ENCODE assay signal across 40 cellular contexts in the genomic region with DNA sequence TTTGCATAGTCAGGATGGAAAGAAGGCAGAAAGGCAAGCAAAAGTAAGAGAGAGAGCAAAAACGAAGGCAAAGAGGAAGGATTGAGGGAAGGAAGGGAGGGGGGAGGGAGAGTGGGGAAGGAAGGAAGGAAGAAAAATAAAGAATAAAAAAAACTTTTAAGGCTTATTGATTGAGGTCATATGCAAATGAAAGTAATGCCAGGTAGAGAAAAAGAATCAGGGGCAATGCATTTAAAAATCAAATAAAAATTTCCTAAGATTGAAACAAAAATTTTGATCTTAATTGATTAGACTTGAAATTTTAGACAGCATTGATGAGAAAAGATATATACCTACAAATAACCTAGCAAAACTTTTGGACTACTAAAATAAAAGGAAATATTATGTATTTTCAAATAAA.
"Had no signal": no experiment of that assay in that cellular context is flagged by ENCODE, and none has a peak within 500 bp of the region (broad histone marks: within the 10 kb centered on the region; RNA-seq: fewer than 3 reads in every experiment).

No MANE protein-coding gene starts in this region.

- H3K9me3 ChIP-seq: adrenal gland, ascending aorta, body of pancreas, breast epithelium had no signal

- DNase-seq: activated effector memory CD4-positive, alpha-beta T cell treated with anti-CD3 and anti-CD28 coated beads, Interleukin-2, amount 50 U/mL, for 16 hours; activated effector memory CD4-positive, alpha-beta T cell treated with Interleukin-2 at 50 U/mL for 16 hours; activated gamma-delta T cell; activated gamma-delta T cell treated with Interleukin-2 at 50 U/mL for 16 hours; activated naive CD4-positive, alpha-beta T cell; activated naive CD4-positive, alpha-beta T cell treated with anti-CD3 and anti-CD28 coated beads for 36 hours; activated naive CD4-positive, alpha-beta T cell treated with anti-CD3 and anti-CD28 coated beads, Interleukin-2, amount 10 ng/mL, durations not matched to agents 7 days and 5 days; activated naive CD4-positive, alpha-beta T cell treated with anti-CD3 and anti-CD28 coated beads, Interleukin-2, amount 50 U/mL, for 16 hours; activated naive CD4-positive, alpha-beta T cell treated with Interleukin-2 at 50 U/mL for 16 hours; activated naive CD8-positive, alpha-beta T cell treated with anti-CD3 and anti-CD28 coated beads for 36 hours; activated naive CD8-positive, alpha-beta T cell treated with anti-CD3 and anti-CD28 coated beads, Interleukin-2, amount 10 ng/mL, durations not matched to agents 7 days and 5 days; activated naive CD8-positive, alpha-beta T cell treated with anti-CD3 and anti-CD28 coated beads, Interleukin-2, amount 50 U/mL, for 24 hours; activated T-cell treated with anti-CD3 and anti-CD28 coated beads, Interleukin-2, amount 50 U/mL, for 1 hour; activated T-cell treated with anti-CD3 and anti-CD28 coated beads, Interleukin-2, amount 50 U/mL, for 24 hours; activated T-cell treated with anti-CD3 and anti-CD28 coated beads, Interleukin-2, amount 50 U/mL, for 4 hours; activated T-cell treated with anti-CD3 and anti-CD28 coated beads, Interleukin-2, amount 50 U/mL, for 48 hours; activated T-cell treated with anti-CD3 and anti-CD28 coated beads, Interleukin-2, amount 50 U/mL, for 72 hours; adrenal gland; amniotic stem cell; amygdala; anterior cingulate cortex; aorta; body of pancreas; brain microvascular endothelial cell; caudate nucleus; central memory CD4-positive, alpha-beta T cell; cerebellar nuclear complex had no signal

- H3K36me3 Mint-ChIP-seq: activated naive CD4-positive, alpha-beta T cell treated with anti-CD3 and anti-CD28 coated beads, Interleukin-2, amount 10 ng/mL, durations not matched to agents 7 days and 5 days; activated naive CD4-positive, alpha-beta T cell treated with anti-CD3 and anti-CD28 coated beads, Interleukin-2, amount 50 U/mL, for 24 hours; activated naive CD8-positive, alpha-beta T cell; activated naive CD8-positive, alpha-beta T cell treated with anti-CD3 and anti-CD28 coated beads for 36 hours; activated naive CD8-positive, alpha-beta T cell treated with anti-CD3 and anti-CD28 coated beads, Interleukin-2, amount 10 ng/mL, durations not matched to agents 7 days and 5 days; brain had no signal

- H3K36me3 ChIP-seq: adrenal gland, ascending aorta, brain microvascular endothelial cell, breast epithelium, cardiac muscle cell had no signal

- H3K27me3 ChIP-seq: adrenal gland, ascending aorta, body of pancreas, brain microvascular endothelial cell, breast epithelium, cardiac muscle cell had no signal

- H3K4me1 Mint-ChIP-seq: activated naive CD4-positive, alpha-beta T cell treated with anti-CD3 and anti-CD28 coated beads, Interleukin-2, amount 10 ng/mL, durations not matched to agents 7 days and 5 days; activated naive CD4-positive, alpha-beta T cell treated with anti-CD3 and anti-CD28 coated beads, Interleukin-2, amount 50 U/mL, for 24 hours; activated naive CD8-positive, alpha-beta T cell treated with anti-CD3 and anti-CD28 coated beads for 36 hours; activated naive CD8-positive, alpha-beta T cell treated with anti-CD3 and anti-CD28 coated beads, Interleukin-2, amount 10 ng/mL, durations not matched to agents 7 days and 5 days; activated naive CD8-positive, alpha-beta T cell treated with anti-CD3 and anti-CD28 coated beads, Interleukin-2, amount 50 U/mL, for 24 hours; activated T-helper 17 cell treated with anti-CD3 and anti-CD28 coated beads, Interleukin-2, amount 50 U/mL, for 72 hours; brain; central memory CD8-positive, alpha-beta T cell had no signal

- FAIRE-seq: astrocyte, bronchial epithelial cell had no signal

- H3K27me3 Mint-ChIP-seq: activated naive CD4-positive, alpha-beta T cell treated with anti-CD3 and anti-CD28 coated beads, Interleukin-2, amount 10 ng/mL, durations not matched to agents 7 days and 5 days; activated naive CD4-positive, alpha-beta T cell treated with anti-CD3 and anti-CD28 coated beads, Interleukin-2, amount 50 U/mL, for 24 hours; activated naive CD8-positive, alpha-beta T cell; activated naive CD8-positive, alpha-beta T cell treated with anti-CD3 and anti-CD28 coated beads for 36 hours; activated naive CD8-positive, alpha-beta T cell treated with anti-CD3 and anti-CD28 coated beads, Interleukin-2, amount 10 ng/mL, durations not matched to agents 7 days and 5 days; activated naive CD8-positive, alpha-beta T cell treated with anti-CD3 and anti-CD28 coated beads, Interleukin-2, amount 50 U/mL, for 24 hours; activated T-cell treated with anti-CD3 and anti-CD28 coated beads, Interleukin-2, amount 50 U/mL, for 24 hours; activated T-helper 17 cell treated with anti-CD3 and anti-CD28 coated beads, Interleukin-2, amount 50 U/mL, for 72 hours; central memory CD8-positive, alpha-beta T cell had no signal

- H3K27ac Mint-ChIP-seq: activated naive CD4-positive, alpha-beta T cell treated with anti-CD3 and anti-CD28 coated beads for 36 hours; activated naive CD4-positive, alpha-beta T cell treated with anti-CD3 and anti-CD28 coated beads, Interleukin-2, amount 10 ng/mL, durations not matched to agents 7 days and 5 days; activated naive CD4-positive, alpha-beta T cell treated with anti-CD3 and anti-CD28 coated beads, Interleukin-2, amount 50 U/mL, for 24 hours; activated naive CD4-positive, alpha-beta T cell treated with anti-CD3 and anti-CD28 coated beads, Interleukin-2, amount 50 U/mL, for 72 hours; activated naive CD8-positive, alpha-beta T cell; activated naive CD8-positive, alpha-beta T cell treated with anti-CD3 and anti-CD28 coated beads for 36 hours; activated naive CD8-positive, alpha-beta T cell treated with anti-CD3 and anti-CD28 coated beads, Interleukin-2, amount 10 ng/mL, durations not matched to agents 7 days and 5 days; activated naive CD8-positive, alpha-beta T cell treated with anti-CD3 and anti-CD28 coated beads, Interleukin-2, amount 50 U/mL, for 24 hours; activated T-cell treated with anti-CD3 and anti-CD28 coated beads, Interleukin-2, amount 50 U/mL, for 24 hours; activated T-cell treated with anti-CD3 and anti-CD28 coated beads, Interleukin-2, amount 50 U/mL, for 72 hours; activated T-helper 1 cell treated with anti-CD3 and anti-CD28 coated beads, Interleukin-12 subunit alpha, Interleukin-12 subunit beta, Interleukin-2, Interleukin-4 antibody, amounts not matched to agents 30 ng/mL and 10 ng/mL and 1 ng/mL, durations not matched to agents 14 hours and 24 hours and 36 hours; activated T-helper 17 cell treated with anti-CD3 and anti-CD28 coated beads, Interleukin-2, amount 50 U/mL, for 72 hours; activated T-helper 2 cell treated with anti-CD3 and anti-CD28 coated beads, Interferon-gamma antibody, Interleukin-2, Interleukin-4, amounts not matched to agents 10 μg/mL and 5 μg/mL and 100 μg/mL, durations not matched to agents 14 hours and 24 hours and 36 hours; brain had no signal

- H3K4me3 ChIP-seq: adrenal gland, ascending aorta, body of pancreas, breast epithelium, cardiac muscle cell had no signal

- H3K27ac ChIP-seq: adrenal gland, ascending aorta, body of pancreas, brain microvascular endothelial cell, breast epithelium, cardiac muscle cell had no signal

- H3K4me3 Mint-ChIP-seq: activated naive CD4-positive, alpha-beta T cell treated with anti-CD3 and anti-CD28 coated beads for 36 hours; activated naive CD4-positive, alpha-beta T cell treated with anti-CD3 and anti-CD28 coated beads, Interleukin-2, amount 10 ng/mL, durations not matched to agents 7 days and 5 days; activated naive CD4-positive, alpha-beta T cell treated with anti-CD3 and anti-CD28 coated beads, Interleukin-2, amount 50 U/mL, for 24 hours; activated naive CD8-positive, alpha-beta T cell; activated naive CD8-positive, alpha-beta T cell treated with anti-CD3 and anti-CD28 coated beads for 36 hours; activated naive CD8-positive, alpha-beta T cell treated with anti-CD3 and anti-CD28 coated beads, Interleukin-2, amount 10 ng/mL, durations not matched to agents 7 days and 5 days; activated naive CD8-positive, alpha-beta T cell treated with anti-CD3 and anti-CD28 coated beads, Interleukin-2, amount 50 U/mL, for 24 hours; activated T-cell treated with anti-CD3 and anti-CD28 coated beads, Interleukin-2, amount 50 U/mL, for 24 hours; activated T-cell treated with anti-CD3 and anti-CD28 coated beads, Interleukin-2, amount 50 U/mL, for 4 hours; activated T-cell treated with anti-CD3 and anti-CD28 coated beads, Interleukin-2, amount 50 U/mL, for 72 hours; activated T-helper 1 cell treated with anti-CD3 and anti-CD28 coated beads, Interleukin-12 subunit alpha, Interleukin-12 subunit beta, Interleukin-2, Interleukin-4 antibody, amounts not matched to agents 30 ng/mL and 10 ng/mL and 1 ng/mL, durations not matched to agents 14 hours and 24 hours and 36 hours; activated T-helper 17 cell treated with anti-CD3 and anti-CD28 coated beads, Interleukin-2, amount 50 U/mL, for 72 hours; brain; central memory CD8-positive, alpha-beta T cell had no signal

- H3K4me1 ChIP-seq: adrenal gland, ascending aorta, body of pancreas, breast epithelium had no signal

- ATAC-seq: activated naive CD4-positive, alpha-beta T cell treated with anti-CD3 and anti-CD28 coated beads, Interleukin-2, amount 50 U/mL, for 72 hours; activated naive CD8-positive, alpha-beta T cell treated with anti-CD3 and anti-CD28 coated beads, Interleukin-2, amount 50 U/mL, for 24 hours; activated T-cell treated with anti-CD3 and anti-CD28 coated beads, Interleukin-2, amount 50 U/mL, for 4 hours; activated T-cell treated with anti-CD3 and anti-CD28 coated beads, Interleukin-2, amount 50 U/mL, for 72 hours; activated T-helper 17 cell treated with anti-CD3 and anti-CD28 coated beads, Interleukin-2, amount 50 U/mL, for 72 hours; body of pancreas had no signal
